ENCODE assay signal across 9 cellular contexts in genomic region chr12:21774358-21775129, GRCh38. TPM values are rescaled to one million over a fixed set of nuclear protein-coding genes. Genes with fewer than 3 reads are reported as not detected.
DNase-seq lines count a peak whose midpoint lies in the region; ATAC-seq and TF ChIP-seq lines count a peak whose summit lies in the region.
"Had no signal": no experiment of that assay in that cellular context is flagged by ENCODE, and none has a peak within 500 bp of the region (broad histone marks: within the 10 kb centered on the region; RNA-seq: fewer than 3 reads in every experiment).

Gene KCNJ8 (minus strand): TSS chr12:21774706. CDS start chr12:21773616, 1,090 bp downstream.

- TF ChIP-seq POLR2A in ovary (IDR thresholded peaks at IDR 0.05), result peak; percentile 36

- no peaks in the 10 kb centered on the region for H3K36me3 Mint-ChIP-seq in activated CD4-positive, alpha-beta memory T cell treated with anti-CD3 and anti-CD28 coated beads for 36 hours
- no peaks in the 10 kb centered on the region for H3K36me3 Mint-ChIP-seq in activated CD4-positive, alpha-beta memory T cell treated with anti-CD3 and anti-CD28 coated beads, Interleukin-2, amount 10 ng/mL, durations not matched to agents 7 days and 5 days (ENCODE audit: low read depth)
- no peaks in the 10 kb centered on the region for H3K36me3 Mint-ChIP-seq in WTC11

- H3K9me3 Mint-ChIP-seq in activated CD4-positive, alpha-beta memory T cell treated with anti-CD3 and anti-CD28 coated beads for 36 hours, result no peaks in the 10 kb centered on the region
- H3K9me3 Mint-ChIP-seq in activated CD4-positive, alpha-beta memory T cell treated with anti-CD3 and anti-CD28 coated beads, Interleukin-2, amount 10 ng/mL, durations not matched to agents 7 days and 5 days, result no peaks in the 10 kb centered on the region
- H3K9me3 Mint-ChIP-seq in WTC11, result no peaks in the 10 kb centered on the region
- H3K9me3 Mint-ChIP-seq: activated B cell treated with CpG ODN at 0.5 μM for 24 hours had no signal

- H3K4me1 Mint-ChIP-seq in activated CD4-positive, alpha-beta memory T cell treated with anti-CD3 and anti-CD28 coated beads for 36 hours (ENCODE audit: low read depth), result peaks cover 10% of the 10 kb centered on the region
- peaks cover 6% of the 10 kb centered on the region for H3K4me1 Mint-ChIP-seq in activated CD4-positive, alpha-beta memory T cell treated with anti-CD3 and anti-CD28 coated beads, Interleukin-2, amount 10 ng/mL, durations not matched to agents 7 days and 5 days
- H3K4me1 Mint-ChIP-seq in WTC11, result peaks cover 19% of the 10 kb centered on the region

- no peaks in the 10 kb centered on the region for H3K9me3 ChIP-seq in ovary

- peak within 1 kb of the TSS; percentile 18 for H3K4me3 Mint-ChIP-seq in activated CD4-positive, alpha-beta memory T cell treated with anti-CD3 and anti-CD28 coated beads for 36 hours
- H3K4me3 Mint-ChIP-seq in activated CD4-positive, alpha-beta memory T cell treated with anti-CD3 and anti-CD28 coated beads, Interleukin-2, amount 10 ng/mL, durations not matched to agents 7 days and 5 days, result no peak within 1 kb of the TSS
- peak within 1 kb of the TSS; percentile 64 for H3K4me3 Mint-ChIP-seq in WTC11
- H3K4me3 Mint-ChIP-seq: activated B cell treated with CpG ODN at 0.5 μM for 24 hours had no signal

- no peaks in the 10 kb centered on the region for H3K27me3 ChIP-seq in ovary

- POLR2A ChIA-PET in activated CD4-positive, alpha-beta memory T cell treated with anti-CD3 and anti-CD28 coated beads for 36 hours (lab: Charles Lee), result no interaction called here
- POLR2A ChIA-PET in activated CD4-positive, alpha-beta memory T cell treated with anti-CD3 and anti-CD28 coated beads, Interleukin-2, amount 10 ng/mL, durations not matched to agents 7 days and 5 days (lab: Charles Lee), result no interaction called here
- POLR2A ChIA-PET in WTC11 (lab: Charles Lee), result interaction anchor here (0.6 to 1.4 kb wide), 2 partner anchors 124 to 493 kb away, joined by 3 read pairs; no protein-coding TSS in a partner anchor

- peak; percentile 11 for DNase-seq in activated CD4-positive, alpha-beta memory T cell treated with anti-CD3 and anti-CD28 coated beads for 36 hours
- no peak for DNase-seq in activated CD4-positive, alpha-beta memory T cell treated with anti-CD3 and anti-CD28 coated beads, Interleukin-2, amount 10 ng/mL, durations not matched to agents 7 days and 5 days
- DNase-seq in WTC11 (ENCODE audit: low spot score), result peak; percentile 77
- peak; percentile 90 for DNase-seq in cardiac septum (ENCODE audit: low spot score)
- DNase-seq in ovary, result peak; percentile 84 to 88 (median 86)
- no peak for DNase-seq in HT-29 (ENCODE audit: low spot score)
- DNase-seq in activated CD4-positive, alpha-beta T cell treated with anti-CD3 and anti-CD28 coated beads, Interleukin-2, amount 50 U/mL, for 1 hour, result no peak
- DNase-seq: activated B cell treated with CpG ODN at 0.5 μM for 24 hours had no signal

- TF ChIP-seq CTCF in WTC11 (IDR thresholded peaks at IDR 0.05) (no peak), ovary (IDR thresholded peaks at IDR 0.05) (no peak)

- H3K4me3 ChIP-seq in ovary, result peak within 1 kb of the TSS; percentile 63

- H3K27ac Mint-ChIP-seq in activated CD4-positive, alpha-beta memory T cell treated with anti-CD3 and anti-CD28 coated beads for 36 hours, result no peak within 1 kb of the TSS
- no peak within 1 kb of the TSS for H3K27ac Mint-ChIP-seq in activated CD4-positive, alpha-beta memory T cell treated with anti-CD3 and anti-CD28 coated beads, Interleukin-2, amount 10 ng/mL, durations not matched to agents 7 days and 5 days
- no peak within 1 kb of the TSS for H3K27ac Mint-ChIP-seq in WTC11
- H3K27ac Mint-ChIP-seq: activated B cell treated with CpG ODN at 0.5 μM for 24 hours had no signal

- H3K27me3 Mint-ChIP-seq in activated CD4-positive, alpha-beta memory T cell treated with anti-CD3 and anti-CD28 coated beads for 36 hours, result peaks cover 40% of the 10 kb centered on the region
- H3K27me3 Mint-ChIP-seq in activated CD4-positive, alpha-beta memory T cell treated with anti-CD3 and anti-CD28 coated beads, Interleukin-2, amount 10 ng/mL, durations not matched to agents 7 days and 5 days, result peaks cover 46% of the 10 kb centered on the region
- peaks cover 33% of the 10 kb centered on the region for H3K27me3 Mint-ChIP-seq in WTC11 (ENCODE audit: low read depth)

- peak; percentile 72 for ATAC-seq in WTC11
- ATAC-seq in HG03460 (IDR thresholded peaks at IDR 0.05; ENCODE audit: unreplicated experiment), result no peak

- 0 to 1% (median 0%) methylated on average over 47 to 49 of the region's 49 CpGs for WGBS in ovary, 3 donors

- CTCF ChIA-PET in activated CD4-positive, alpha-beta memory T cell treated with anti-CD3 and anti-CD28 coated beads for 36 hours (lab: Charles Lee), result no interaction called here
- CTCF ChIA-PET in activated CD4-positive, alpha-beta memory T cell treated with anti-CD3 and anti-CD28 coated beads, Interleukin-2, amount 10 ng/mL, durations not matched to agents 7 days and 5 days (lab: Charles Lee), result interaction anchor here (0.7 kb wide), 1 partner anchor 77 kb away, joined by 5 read pairs; no protein-coding TSS in a partner anchor
- CTCF ChIA-PET in WTC11 (lab: Charles Lee), result interaction anchor here (0.6 to 2.1 kb wide), 10 partner anchors 11 to 1807 kb away, joined by 3 to 6 read pairs (median 4); no protein-coding TSS in a partner anchor

- no peaks in the 10 kb centered on the region for H3K36me3 ChIP-seq in ovary

- H3K4me1 ChIP-seq in ovary (ENCODE audit: insufficient read depth), result no peaks in the 10 kb centered on the region

- TF ChIP-seq EP300 in ovary (IDR thresholded peaks at IDR 0.05), result no peak

- peak within 1 kb of the TSS; percentile 65 to 81 for H3K27ac ChIP-seq in ovary

- intact Hi-C loops in activated CD4-positive, alpha-beta memory T cell treated with anti-CD3 and anti-CD28 coated beads for 36 hours (cut with micrococcal nuclease), result loop anchor here (5.0 kb wide), 1 partner anchor 77 kb away; no protein-coding TSS in a partner anchor
- intact Hi-C loops in cardiac septum (cut with DNase I), result loop anchor here (2.0 to 5.0 kb wide), 4 partner anchors 58 to 166 kb away; partner anchors contain the start of gene ABCC9
- intact Hi-C loops in ovary (cut with DNase I), result loop anchor here in 2 of 4 donors (5.0 to 10.0 kb wide), 2 partner anchors 60 to 168 kb away; partner anchors contain the start of gene ABCC9 (in 2 of the 2)

TF ChIP-seq in WTC11, 78 proteins besides CTCF, POLR2A, EP300 and RAD21:
- TF ChIP-seq GABPB1 (CRISPR knock-in tag; IDR thresholded peaks at IDR 0.05) (no peak), ZNF423 (CRISPR knock-in tag; IDR thresholded peaks at IDR 0.05) (0 out of 2 replicates have a peak, but pooled peaks have one; percentile 42)

RNA-seq across cellular contexts. Expression of gene KCNJ8, which starts in this region (rescaled TPM):
- not detected for total RNA-seq in activated CD4-positive, alpha-beta memory T cell treated with anti-CD3 and anti-CD28 coated beads for 36 hours
- not detected for total RNA-seq in activated CD4-positive, alpha-beta memory T cell treated with anti-CD3 and anti-CD28 coated beads, Interleukin-2, amount 10 ng/mL, durations not matched to agents 7 days and 5 days
- 1.1 to 1.9 TPM (median 1.4 TPM) in 3 replicates for total RNA-seq in WTC11 (2021)
- 38.0 TPM for total RNA-seq in cardiac septum
- 10 to 100 TPM; 13.0 to 32.5 (median 17.4) TPM for total RNA-seq in ovary
- polyA plus RNA-seq in ovary, result 10 to 100 TPM; 15.2 to 21.2 TPM
- not detected in 2 replicates for total RNA-seq in HT-29 (2014; rRNA removed; shearing (Covaris generic))
- total RNA-seq: activated B cell treated with CpG ODN at 0.5 μM for 24 hours had no signal

Comparison
In these comparisons a context has a peak if more than half of its experiments do, and no peak if none do; other contexts are left out.
1. Peak in DNase-seq in activated CD4-positive, alpha-beta memory T cell treated with anti-CD3 and anti-CD28 coated beads for 36 hours; RNA of the gene not detected or under 1 TPM.
2. DNase-seq: peak in WTC11 (single experiment), cardiac septum (single experiment) and ovary (5 of 5); none in activated CD4-positive, alpha-beta memory T cell treated with anti-CD3 and anti-CD28 coated beads, Interleukin-2, amount 10 ng/mL, durations not matched to agents 7 days and 5 days (single experiment), HT-29 (single experiment) and activated CD4-positive, alpha-beta T cell treated with anti-CD3 and anti-CD28 coated beads, Interleukin-2, amount 50 U/mL, for 1 hour (single experiment).